Comparison of ENCODE assay signal across 9 cellular contexts in the genomic region with DNA sequence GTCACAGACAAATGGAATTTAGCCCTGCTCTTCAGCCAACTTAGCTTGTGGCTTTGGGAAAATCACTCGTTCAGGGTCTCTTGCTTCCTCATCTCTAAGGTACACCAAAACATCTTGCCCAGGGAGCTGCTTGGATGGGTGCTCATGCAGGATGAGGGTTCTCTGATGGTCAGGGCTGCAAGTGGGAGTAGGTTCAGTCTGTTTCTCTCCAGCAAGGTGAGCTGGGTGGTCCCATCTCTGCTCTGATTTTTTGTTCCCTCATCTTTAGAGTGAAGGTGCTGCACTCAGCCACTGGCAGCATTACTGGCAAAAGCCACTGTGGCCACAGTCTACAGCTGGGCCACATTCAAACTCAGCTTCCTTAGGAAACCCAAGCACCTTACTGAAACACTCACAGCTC.
"Had no signal": no experiment of that assay in that cellular context is flagged by ENCODE, and none has a peak within 500 bp of the region (broad histone marks: within the 10 kb centered on the region; RNA-seq: fewer than 3 reads in every experiment).

No MANE protein-coding gene starts in this region.

- ATAC-seq: GM23338, HCT116, K562 had no signal

- H3K4me1 ChIP-seq: HAP-1 had no signal

- H3K9me3 Mint-ChIP-seq: GM23338 had no signal

- H3K9me3 ChIP-seq: HAP-1 had no signal

- H3K27ac Mint-ChIP-seq: GM23338, HFFc6 had no signal

- H3K4me2 ChIP-seq: GM23338 had no signal

- H3K4me3 Mint-ChIP-seq: GM23338, HFFc6 had no signal

- H3K4me3 ChIP-seq: GM23338, HAP-1, K562 had no signal

- H3K36me3 ChIP-seq: HAP-1 had no signal

- FAIRE-seq: HTR-8/SVneo, K562 had no signal

- DNase-seq: H7, HFFc6, IMR-90, KG1 had no signal
